Comparison of ENCODE assay signal across 24 cellular contexts in genomic region chr13:74280093-74280794, GRCh38.
DNase-seq lines count a peak whose midpoint lies in the region; ATAC-seq and TF ChIP-seq lines count a peak whose summit lies in the region.
"Had no signal": no experiment of that assay in that cellular context is flagged by ENCODE, and none has a peak within 500 bp of the region (broad histone marks: within the 10 kb centered on the region; RNA-seq: fewer than 3 reads in every experiment).

No MANE protein-coding gene starts in this region.

- no peaks in the 10 kb centered on the region for H3K79me2 ChIP-seq in PC-3 (ENCODE audit: low read length)

- H3K27me3 Mint-ChIP-seq in activated CD4-positive, alpha-beta T cell treated with anti-CD3 and anti-CD28 coated beads, Interleukin-2, amount 10 ng/mL, durations not matched to agents 7 days and 5 days: no peaks in the 10 kb centered on the region
- H3K27me3 Mint-ChIP-seq in activated naive CD8-positive, alpha-beta T cell treated with anti-CD3 and anti-CD28 coated beads for 36 hours: no peaks in the 10 kb centered on the region

- H3K9me3 Mint-ChIP-seq in activated CD4-positive, alpha-beta T cell treated with anti-CD3 and anti-CD28 coated beads, Interleukin-2, amount 10 ng/mL, durations not matched to agents 7 days and 5 days: peaks cover 3% of the 10 kb centered on the region
- H3K9me3 Mint-ChIP-seq in activated naive CD8-positive, alpha-beta T cell treated with anti-CD3 and anti-CD28 coated beads for 36 hours: peaks cover 1% of the 10 kb centered on the region
- no peaks in the 10 kb centered on the region for H3K9me3 Mint-ChIP-seq in stimulated activated effector memory CD8-positive, alpha-beta T cell treated with anti-CD3 and anti-CD28 coated beads, Interleukin-12 subunit alpha, Interleukin-12 subunit beta, amount 100 ng/mL, for 72 hours

- BruUV-seq in PC-3 (replicated peaks; lab: Mats Ljungman, UMichigan): no TSS peak

- CTCF ChIA-PET in activated CD4-positive, alpha-beta T cell treated with anti-CD3 and anti-CD28 coated beads, Interleukin-2, amount 10 ng/mL, durations not matched to agents 7 days and 5 days (lab: Charles Lee): interaction anchor here (0.6 kb wide), 1 partner anchor 303 kb away, joined by 3 read pairs; no protein-coding TSS in a partner anchor
- CTCF ChIA-PET in PC-3 (lab: Charles Lee): no interaction called here

- no peak overlapping the region for H3K4me3 Mint-ChIP-seq in activated CD4-positive, alpha-beta T cell treated with anti-CD3 and anti-CD28 coated beads, Interleukin-2, amount 10 ng/mL, durations not matched to agents 7 days and 5 days
- H3K4me3 Mint-ChIP-seq in activated naive CD8-positive, alpha-beta T cell treated with anti-CD3 and anti-CD28 coated beads for 36 hours: no peak overlapping the region
- no peak overlapping the region for H3K4me3 Mint-ChIP-seq in stimulated activated effector memory CD8-positive, alpha-beta T cell treated with anti-CD3 and anti-CD28 coated beads, Interleukin-12 subunit alpha, Interleukin-12 subunit beta, amount 100 ng/mL, for 72 hours

- no peak overlapping the region for H3K4me3 ChIP-seq in PC-3 (ENCODE audit: low read length)

- peak; percentile 29; the same call in 1 of the 2 replicates for ATAC-seq in PC-3
- ATAC-seq in stimulated activated effector memory CD8-positive, alpha-beta T cell treated with anti-CD3 and anti-CD28 coated beads, Interleukin-12 subunit alpha, Interleukin-12 subunit beta, amount 100 ng/mL, for 72 hours: peak; percentile 76
- no peak for ATAC-seq in HG02852 (IDR thresholded peaks at IDR 0.05; ENCODE audit: unreplicated experiment)
- ATAC-seq: HepG2 had no signal

- H2AFZ ChIP-seq in PC-3 (ENCODE audit: low read length): no peak overlapping the region

- H3K9me3 ChIP-seq in PC-3 (ENCODE audit: low read length): no peaks in the 10 kb centered on the region

- no peaks in the 10 kb centered on the region for H3K4me1 ChIP-seq in PC-3 (ENCODE audit: insufficient read depth, low read length)

- H3K9ac ChIP-seq in PC-3 (ENCODE audit: low read length): no peak overlapping the region

- no peaks in the 10 kb centered on the region for H3K27me3 ChIP-seq in PC-3 (ENCODE audit: low read length)

- H4K20me1 ChIP-seq in PC-3 (ENCODE audit: low read length): no peaks in the 10 kb centered on the region

- intact Hi-C loops in PC-3 (cut with micrococcal nuclease): loop anchor here (10.0 kb wide), 1 partner anchor 945 kb away; no protein-coding TSS in a partner anchor

- H3K36me3 ChIP-seq in PC-3 (ENCODE audit: low read depth, low read length): no peaks in the 10 kb centered on the region

- DNase-seq in activated CD4-positive, alpha-beta T cell treated with anti-CD3 and anti-CD28 coated beads for 48 hours: peak; percentile 9
- DNase-seq in activated CD4-positive, alpha-beta T cell treated with anti-CD3 and anti-CD28 coated beads, Interleukin-2, amount 10 ng/mL, durations not matched to agents 7 days and 5 days: no peak
- no peak for DNase-seq in PC-3
- peak; percentile 16 for DNase-seq in activated naive CD8-positive, alpha-beta T cell treated with anti-CD3 and anti-CD28 coated beads for 36 hours
- DNase-seq in stimulated activated effector memory CD8-positive, alpha-beta T cell treated with anti-CD3 and anti-CD28 coated beads, Interleukin-12 subunit alpha, Interleukin-12 subunit beta, amount 100 ng/mL, for 72 hours (ENCODE audit: low spot score in 2 of 2): no peak
- DNase-seq in EL: no peak
- no peak for DNase-seq in NCI-H2107 treated with DMSO at 0.1 percent for 48 hours (lab: John Stamatoyannopoulos, UW; ENCODE audit: unreplicated experiment)
- DNase-seq: Calu3; DMS79 treated with DMSO at 0.1 percent for 48 hours; H7; Kasumi-1; MV-4-11; NCI-H1105; NCI-H146; NCI-H1930; NCI-H2107; NCI-H446 treated with DMSO at 0.1 percent for 48 hours; NCI-H526; NCI-H82; NK-92 treated with Interleukin-12 subunit alpha and Interleukin-12 subunit beta, amount 100 ng/mL, for 24 hours; Right ventricle myocardium superior; RPMI8226 had no signal

- no peaks in the 10 kb centered on the region for H3K9me2 ChIP-seq in PC-3 (replicated peaks; ENCODE audit: low read length)

- peaks cover 6% of the 10 kb centered on the region for H3K4me1 Mint-ChIP-seq in activated CD4-positive, alpha-beta T cell treated with anti-CD3 and anti-CD28 coated beads, Interleukin-2, amount 10 ng/mL, durations not matched to agents 7 days and 5 days
- H3K4me1 Mint-ChIP-seq in activated naive CD8-positive, alpha-beta T cell treated with anti-CD3 and anti-CD28 coated beads for 36 hours: peaks cover 37% of the 10 kb centered on the region
- peaks cover 9% of the 10 kb centered on the region for H3K4me1 Mint-ChIP-seq in stimulated activated effector memory CD8-positive, alpha-beta T cell treated with anti-CD3 and anti-CD28 coated beads, Interleukin-12 subunit alpha, Interleukin-12 subunit beta, amount 100 ng/mL, for 72 hours

- no peak overlapping the region for H3K27ac ChIP-seq in PC-3 (ENCODE audit: low read length)

- no peak overlapping the region for H3K4me2 ChIP-seq in PC-3 (ENCODE audit: low read length)

- TF ChIP-seq CTCF in PC-3 (conservative IDR thresholded peaks at IDR 0.05; ENCODE audit: low read depth, low read length): no peak

- no peaks in the 10 kb centered on the region for H3F3A ChIP-seq in PC-3 (ENCODE audit: low read length, unreplicated experiment)

- peaks cover 2% of the 10 kb centered on the region for H3K36me3 Mint-ChIP-seq in activated CD4-positive, alpha-beta T cell treated with anti-CD3 and anti-CD28 coated beads, Interleukin-2, amount 10 ng/mL, durations not matched to agents 7 days and 5 days (ENCODE audit: low read depth)
- peaks cover 7% of the 10 kb centered on the region for H3K36me3 Mint-ChIP-seq in activated naive CD8-positive, alpha-beta T cell treated with anti-CD3 and anti-CD28 coated beads for 36 hours
- H3K36me3 Mint-ChIP-seq in stimulated activated effector memory CD8-positive, alpha-beta T cell treated with anti-CD3 and anti-CD28 coated beads, Interleukin-12 subunit alpha, Interleukin-12 subunit beta, amount 100 ng/mL, for 72 hours: no peaks in the 10 kb centered on the region

- POLR2A ChIA-PET in activated CD4-positive, alpha-beta T cell treated with anti-CD3 and anti-CD28 coated beads, Interleukin-2, amount 10 ng/mL, durations not matched to agents 7 days and 5 days (lab: Charles Lee): no interaction called here
- POLR2A ChIA-PET in PC-3 (lab: Charles Lee; ENCODE audit: unreplicated experiment): no interaction called here

- no peak overlapping the region for H3K27ac Mint-ChIP-seq in activated CD4-positive, alpha-beta T cell treated with anti-CD3 and anti-CD28 coated beads, Interleukin-2, amount 10 ng/mL, durations not matched to agents 7 days and 5 days
- no peak overlapping the region for H3K27ac Mint-ChIP-seq in activated naive CD8-positive, alpha-beta T cell treated with anti-CD3 and anti-CD28 coated beads for 36 hours
- H3K27ac Mint-ChIP-seq in stimulated activated effector memory CD8-positive, alpha-beta T cell treated with anti-CD3 and anti-CD28 coated beads, Interleukin-12 subunit alpha, Interleukin-12 subunit beta, amount 100 ng/mL, for 72 hours: no peak overlapping the region

Comparison
In these comparisons a context has a peak if more than half of its experiments do, and no peak if none do; other contexts are left out.
1. DNase-seq: peak in activated CD4-positive, alpha-beta T cell treated with anti-CD3 and anti-CD28 coated beads for 48 hours (single experiment) and activated naive CD8-positive, alpha-beta T cell treated with anti-CD3 and anti-CD28 coated beads for 36 hours (single experiment); none in activated CD4-positive, alpha-beta T cell treated with anti-CD3 and anti-CD28 coated beads, Interleukin-2, amount 10 ng/mL, durations not matched to agents 7 days and 5 days (single experiment), PC-3 (single experiment), stimulated activated effector memory CD8-positive, alpha-beta T cell treated with anti-CD3 and anti-CD28 coated beads, Interleukin-12 subunit alpha, Interleukin-12 subunit beta, amount 100 ng/mL, for 72 hours (0 of 2), EL (single experiment) and NCI-H2107 treated with DMSO at 0.1 percent for 48 hours (single experiment).